In the genomic region with DNA sequence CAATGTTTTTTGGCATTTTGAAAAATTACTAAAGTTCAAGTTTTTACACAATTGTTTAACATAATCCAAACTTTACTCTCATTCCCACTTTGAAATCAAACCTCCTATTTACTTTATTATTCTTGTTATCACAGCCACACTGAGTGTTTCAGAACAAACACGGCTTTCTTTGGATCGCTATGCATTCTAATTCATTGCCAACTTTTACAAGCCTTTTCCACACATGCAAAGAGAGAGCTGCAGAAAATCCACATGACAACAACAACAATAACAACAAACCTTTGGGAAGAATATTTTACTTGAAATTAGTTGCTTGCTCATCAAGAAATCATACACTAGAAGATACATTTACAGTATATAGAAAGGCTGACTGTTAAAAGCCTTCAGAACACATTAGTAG, we compare ENCODE assay signal across 22 cellular contexts. TPM values are rescaled to one million over a fixed set of nuclear protein-coding genes. Genes with fewer than 3 reads are reported as not detected.
DNase-seq lines count a peak whose midpoint lies in the region; ATAC-seq and TF ChIP-seq lines count a peak whose summit lies in the region.
"Had no signal": no experiment of that assay in that cellular context is flagged by ENCODE, and none has a peak within 500 bp of the region (broad histone marks: within the 10 kb centered on the region; RNA-seq: fewer than 3 reads in every experiment).

No MANE protein-coding gene starts in this region.

- H3K27me3 ChIP-seq in HUES64 (ENCODE audit: insufficient read depth, low read length), result no peaks in the 10 kb centered on the region
- no peaks in the 10 kb centered on the region for H3K27me3 ChIP-seq in ectodermal cell (ENCODE audit: control insufficient read depth, insufficient read depth, low read length, poor library complexity, severe bottlenecking)
- no peaks in the 10 kb centered on the region for H3K27me3 ChIP-seq in iPS-20b (ENCODE audit: insufficient read depth, low read length)
- H3K27me3 ChIP-seq in gastroesophageal sphincter, result no peaks in the 10 kb centered on the region
- no peaks in the 10 kb centered on the region for H3K27me3 ChIP-seq in psoas muscle (ENCODE audit: insufficient read depth in 3 of 3, low read length in 2 of 3)
- H3K27me3 ChIP-seq: right lobe of liver had no signal

- no peaks in the 10 kb centered on the region for H3K9me3 ChIP-seq in HUES64 (ENCODE audit: insufficient read depth, low read depth, low read length)
- H3K9me3 ChIP-seq in ectodermal cell (ENCODE audit: control insufficient read depth, low read length), result no peaks in the 10 kb centered on the region
- no peaks in the 10 kb centered on the region for H3K9me3 ChIP-seq in iPS-20b (ENCODE audit: insufficient read depth, low read depth, low read length)
- H3K9me3 ChIP-seq in gastroesophageal sphincter, result no peaks in the 10 kb centered on the region
- no peaks in the 10 kb centered on the region for H3K9me3 ChIP-seq in psoas muscle
- H3K9me3 ChIP-seq: right lobe of liver, SK-N-SH had no signal

- TF ChIP-seq CTCF in gastroesophageal sphincter (IDR thresholded peaks at IDR 0.05) (no peak), psoas muscle (IDR thresholded peaks at IDR 0.05) (no peak)

- H3K36me3 ChIP-seq in HUES64 (ENCODE audit: insufficient read depth, low read length) (no peaks in the 10 kb centered on the region; the same call in 1 of the 2 replicates), ectodermal cell (ENCODE audit: control insufficient read depth, insufficient read depth, low read length) (no peaks in the 10 kb centered on the region), iPS-20b (ENCODE audit: insufficient read depth, low read depth, low read length) (no peaks in the 10 kb centered on the region), gastroesophageal sphincter (peaks cover 0 to 13% of the 10 kb centered on the region in 2 donors), psoas muscle (ENCODE audit: insufficient read depth in 1 of 2, low read depth in 1 of 2) (peaks cover 0 to 9% of the 10 kb centered on the region in 2 donors)
- H3K36me3 ChIP-seq: right lobe of liver had no signal

- intact Hi-C loops in psoas muscle (cut with DNase I), result loop anchor here in 1 of 2 donors (2.0 kb wide), 1 partner anchor 41 kb away; no protein-coding TSS in a partner anchor

- H3K27ac ChIP-seq in HUES64 (ENCODE audit: low read depth, low read length) (peak overlapping the region; percentile 100), ectodermal cell (ENCODE audit: insufficient read depth, low read depth, low read length, poor library complexity, severe bottlenecking) (peak overlapping the region; percentile 76), iPS-20b (ENCODE audit: low read length) (peak overlapping the region; percentile 90), gastroesophageal sphincter (peak overlapping the region in 1 of 4 donors; percentile 31), psoas muscle (no peak overlapping the region)
- H3K27ac ChIP-seq: right lobe of liver had no signal

- H3K4me3 ChIP-seq in HUES64 (ENCODE audit: low read length) (peak overlapping the region; percentile 56), ectodermal cell (ENCODE audit: insufficient read depth, low read depth, low read length) (peak overlapping the region; percentile 58), iPS-20b (ENCODE audit: low read length) (peak overlapping the region; percentile 66), gastroesophageal sphincter (no peak overlapping the region), psoas muscle (no peak overlapping the region)
- H3K4me3 ChIP-seq: right lobe of liver had no signal

- H3K4me1 ChIP-seq in HUES64 (ENCODE audit: insufficient read depth, low read length) (peaks cover 89% of the 10 kb centered on the region), ectodermal cell (ENCODE audit: control insufficient read depth, insufficient read depth, low read length) (peaks cover 39% of the 10 kb centered on the region), iPS-20b (ENCODE audit: insufficient read depth, low read length) (peaks cover 44% of the 10 kb centered on the region), gastroesophageal sphincter (peaks cover 0 to 26% (median 0%) of the 10 kb centered on the region in 3 donors), psoas muscle (peaks cover 26% of the 10 kb centered on the region)
- H3K4me1 ChIP-seq: right lobe of liver had no signal

- no peak for TF ChIP-seq POLR2A in gastroesophageal sphincter (IDR thresholded peaks at IDR 0.05)

- DNase-seq in superior temporal gyrus (ENCODE audit: extremely low spot score) (peak; percentile 59), NCI-H82 (lab: John Stamatoyannopoulos, UW) (no peak), psoas muscle (no peak)
- DNase-seq: activated CD4-positive, alpha-beta T cell treated with anti-CD3 and anti-CD28 coated beads for 36 hours; activated naive CD4-positive, alpha-beta T cell; AML-193; Calu3; cortex of kidney; GDM1; HCEC 1CT; NCI-H2029; NCI-H526; nucleus accumbens; right lobe of liver; SK-N-SH; substantia nigra had no signal

- 15% methylated on average over 2 of the region's 2 CpGs for WGBS in HUES64
- 5% methylated on average over 2 of the region's 2 CpGs for WGBS in ectodermal cell, 2 experiments
- WGBS in gastroesophageal sphincter (ENCODE audit: low coverage in 1 of 2), 2 donors, result 38 to 62% methylated on average over 2 of the region's 2 CpGs
- WGBS in psoas muscle, 3 donors, result 44 to 63% (median 52%) methylated on average over 2 of the region's 2 CpGs

- ATAC-seq in gastroesophageal sphincter (no peak), psoas muscle (no peak), GM21723 (IDR thresholded peaks at IDR 0.05; ENCODE audit: unreplicated experiment) (no peak)
- ATAC-seq: activated CD4-positive, alpha-beta T cell treated with anti-CD3 and anti-CD28 coated beads for 36 hours; HepG2; right lobe of liver had no signal

- no peak for TF ChIP-seq EP300 in gastroesophageal sphincter (IDR thresholded peaks at IDR 0.05)

- H3K9ac ChIP-seq in HUES64 (ENCODE audit: low read depth, low read length), result peak overlapping the region; percentile 78
- H3K9ac ChIP-seq in iPS-20b (ENCODE audit: low read depth, low read length), result peak overlapping the region; percentile 78
- H3K9ac ChIP-seq: SK-N-SH had no signal

RNA-seq across cellular contexts. Expression of a gene that starts 49.2 kb away (rescaled TPM):
- 42.0 TPM for polyA plus RNA-seq in HUES64 (2013, experiment 1 of 2)
- 47.5 TPM for polyA plus RNA-seq in HUES64 (2013, experiment 2 of 2)
- 63.7 TPM for polyA plus RNA-seq in ectodermal cell (2013, experiment 1 of 4)
- 78.4 TPM for polyA plus RNA-seq in ectodermal cell (2013, experiment 2 of 4)
- 64.4 TPM for polyA plus RNA-seq in ectodermal cell (2013, experiment 3 of 4)
- 68.6 TPM for polyA plus RNA-seq in ectodermal cell (2013, experiment 4 of 4)
- total RNA-seq in gastroesophageal sphincter, result 100 to 1,000 TPM in 2 of 4 donors, 10 to 100 TPM in 2; 90.2 to 125 (median 97.5) TPM
- 10 to 100 TPM; 30.9 to 52.6 (median 41.6) TPM for total RNA-seq in psoas muscle
- 10 to 100 TPM; 18.7 to 46.1 (median 37.6) TPM for polyA plus RNA-seq in psoas muscle

Comparison
In these comparisons a context has a peak if more than half of its experiments do, and no peak if none do; other contexts are left out.
1. H3K4me3 ChIP-seq: peak in HUES64 (single experiment), ectodermal cell (single experiment) and iPS-20b (single experiment); none in gastroesophageal sphincter (0 of 2) and psoas muscle (single experiment).